In genomic region chr3:44365952-44366351, GRCh38 we compare ENCODE assay signal across 24 cellular contexts. TPM values are rescaled to one million over a fixed set of nuclear protein-coding genes. Genes with fewer than 3 reads are reported as not detected.
DNase-seq lines count a peak whose midpoint lies in the region; ATAC-seq, FAIRE-seq and TF ChIP-seq lines count a peak whose summit lies in the region.
"Had no signal": no experiment of that assay in that cellular context is flagged by ENCODE, and none has a peak within 500 bp of the region (broad histone marks: within the 10 kb centered on the region; RNA-seq: fewer than 3 reads in every experiment).

No MANE protein-coding gene starts in this region.

- H3K56ac ChIP-seq in mesendoderm (ENCODE audit: low read length): no peak overlapping the region

- no peak for FAIRE-seq in A549 (lab: Jason Lieb, UNC)
- FAIRE-seq: A204.1, D721Med, GM12878, GM19239, H1 had no signal

- 94% methylated on average over 1 of the region's 1 CpG for WGBS in A549 (ENCODE audit: missing lambda C conversion rate)
- no CpG with 5 or more reads among the region's 1 CpG for WGBS in mesendoderm (ENCODE audit: extremely low coverage, insufficient coverage, low lambda C conversion rate)

- no peak overlapping the region for H3K23ac ChIP-seq in mesendoderm (ENCODE audit: low read length)

- ATAC-seq in A549 (no peak), HG03108 (IDR thresholded peaks at IDR 0.05; ENCODE audit: unreplicated experiment) (no peak)
- ATAC-seq: CD8-positive, alpha-beta T cell; GM12878; HCT116 had no signal

- no peak overlapping the region for H3K4me3 ChIP-seq in A549
- H3K4me3 ChIP-seq in H7 (ENCODE audit: insufficient read depth, low read depth, low read length): no peak overlapping the region
- no peak overlapping the region for H3K4me3 ChIP-seq in mesendoderm (ENCODE audit: low read length)
- H3K4me3 ChIP-seq: BLaER1, GM12878 had no signal

- no peaks in the 10 kb centered on the region for H3K79me2 ChIP-seq in mesendoderm (ENCODE audit: control insufficient read depth, insufficient read depth, low read length)

- no peak for TF ChIP-seq EP300 in A549 (IDR thresholded peaks at IDR 0.05)

- no peaks in the 10 kb centered on the region for H3K9me3 ChIP-seq in A549

- H4K5ac ChIP-seq in mesendoderm (ENCODE audit: low read length): no peak overlapping the region

- H2BK120ac ChIP-seq in mesendoderm (ENCODE audit: low read depth, low read length): no peak overlapping the region

- TF ChIP-seq RAD21 in A549 (conservative IDR thresholded peaks at IDR 0.05 in 1 of 2, IDR thresholded peaks at IDR 0.05 in 1 of 2): no peak

- POLR2A ChIA-PET in A549 (lab: Yijun Ruan, JAX): no interaction called here

- TF ChIP-seq CTCF in A549 (IDR thresholded peaks at IDR 0.05): no peak

- CTCF ChIA-PET in A549 (lab: Yijun Ruan, JAX): interaction anchor here (0.7 kb wide), 1 partner anchor 34 kb away, joined by 3 read pairs; no protein-coding TSS in a partner anchor

- no peak for DNase-seq in A549 (ENCODE audit: low read depth in 1 of 2, low spot score in 1 of 2)
- DNase-seq in H7: peak; percentile 8
- peak; percentile 15 for DNase-seq in astrocyte of the hippocampus (ENCODE audit: low read depth, low spot score)
- DNase-seq in mesendoderm: peak; percentile 19
- no peak for DNase-seq in superior temporal gyrus (ENCODE audit: extremely low spot score)
- DNase-seq in COLO668 (lab: John Stamatoyannopoulos, UW; ENCODE audit: unreplicated experiment): no peak
- DNase-seq in T-helper 1 cell: no peak
- DNase-seq: CD4-positive, CD25-positive, alpha-beta regulatory T cell; CD8-positive, alpha-beta T cell; DMS 273 treated with DMSO at 0.1 percent for 48 hours; DMS79; EL; GDM1; H9 had no signal

- H3K27ac ChIP-seq in A549 (no peak overlapping the region), mesendoderm (ENCODE audit: low read depth, low read length) (no peak overlapping the region)
- H3K27ac ChIP-seq: 22Rv1, BLaER1, C4-2B had no signal

- no peak overlapping the region for H3K4ac ChIP-seq in mesendoderm (ENCODE audit: low read depth, low read length)

- H3K27me3 ChIP-seq in H7 (ENCODE audit: control insufficient read depth, insufficient read depth, low read length) (no peaks in the 10 kb centered on the region), mesendoderm (ENCODE audit: insufficient read depth, low read length, poor library complexity) (no peaks in the 10 kb centered on the region)
- H3K27me3 ChIP-seq: BLaER1 had no signal

- H3K79me1 ChIP-seq in mesendoderm (ENCODE audit: low read length): no peaks in the 10 kb centered on the region

- no peak overlapping the region for H2BK15ac ChIP-seq in mesendoderm (replicated peaks; ENCODE audit: low read depth)

- no peak overlapping the region for H3K18ac ChIP-seq in mesendoderm (ENCODE audit: low read length)

- H3K4me1 ChIP-seq in A549: peaks cover 23% of the 10 kb centered on the region
- H3K4me1 ChIP-seq in mesendoderm (ENCODE audit: control insufficient read depth, low read depth, low read length): no peaks in the 10 kb centered on the region
- H3K4me1 ChIP-seq: BLaER1 had no signal

- H4K8ac ChIP-seq in mesendoderm (ENCODE audit: low read depth, low read length): no peak overlapping the region

- H3K9ac ChIP-seq in mesendoderm (ENCODE audit: low read length): no peak overlapping the region
- H3K9ac ChIP-seq: BLaER1 had no signal

- H2BK5ac ChIP-seq in mesendoderm (ENCODE audit: low read length): no peak overlapping the region

- TF ChIP-seq POLR2A in A549 (IDR thresholded peaks at IDR 0.05; ENCODE audit: low read length): no peak

- H3K36me3 ChIP-seq in H7 (replicated peaks; ENCODE audit: control insufficient read depth, insufficient read depth, low read length): no peaks in the 10 kb centered on the region
- no peaks in the 10 kb centered on the region for H3K36me3 ChIP-seq in mesendoderm (ENCODE audit: control insufficient read depth, insufficient read depth, low read length)

- no peak overlapping the region for H2AK5ac ChIP-seq in mesendoderm (ENCODE audit: low read length)

- H3K4me2 ChIP-seq in A549 (no peak overlapping the region), mesendoderm (ENCODE audit: low read length) (no peak overlapping the region)
- H3K4me2 ChIP-seq: BLaER1 had no signal

TF ChIP-seq in A549, 52 proteins besides CTCF, POLR2A, EP300 and RAD21:
- TF ChIP-seq MAFK (IDR thresholded peaks at IDR 0.05; ENCODE audit: partially characterized antibody) (peak; percentile 58), NPAS2 (CRISPR knock-in tag; IDR thresholded peaks at IDR 0.05; ENCODE audit: borderline replicate concordance) (no peak)

RNA-seq across cellular contexts. Expression of gene TCAIM, which starts 27.4 kb away (rescaled TPM):
- polyA plus RNA-seq in A549 (2011; rRNA removed) (19.2 TPM in 2 replicates), A549 (2017; fragmentation: RNase III; extraction: RNeasy Plus Mini Kit Qiagen cat#74134 plus additional on column Dnase treatment) (10.2 to 12.1 TPM (median 10.8 TPM) in 3 replicates)
- polyA plus RNA-seq in A549 (2012; cell fraction: cytosol; rRNA removed): 4.4 and 5.1 TPM in 2 replicates
- 1.2 and 2.1 TPM in 2 replicates for polyA plus RNA-seq in A549 (2012; cell fraction: nucleus; rRNA removed)
- 6.1 and 7.4 TPM in 2 replicates for polyA minus RNA-seq in A549 (2011; rRNA and poly(A)+ RNA removed)
- 22.4 and 32.3 TPM in 2 replicates for total RNA-seq in H7 (2014; rRNA removed; shearing (Covaris generic))
- polyA plus RNA-seq in mesendoderm (2013, experiment 1 of 2): 10.8 TPM
- 12.3 TPM for polyA plus RNA-seq in mesendoderm (2013, experiment 2 of 2)

Comparison
In these comparisons a context has a peak if more than half of its experiments do, and no peak if none do; other contexts are left out.
1. DNase-seq: peak in H7 (single experiment), astrocyte of the hippocampus (single experiment) and mesendoderm (single experiment); none in A549 (0 of 2), superior temporal gyrus (single experiment), COLO668 (single experiment) and T-helper 1 cell (0 of 5).